In genomic region chr12:1444142-1444516, GRCh38 we compare ENCODE assay signal across 19 cellular contexts.
DNase-seq lines count a peak whose midpoint lies in the region; ATAC-seq and TF ChIP-seq lines count a peak whose summit lies in the region.
"Had no signal": no experiment of that assay in that cellular context is flagged by ENCODE, and none has a peak within 500 bp of the region (broad histone marks: within the 10 kb centered on the region; RNA-seq: fewer than 3 reads in every experiment).

No MANE protein-coding gene starts in this region.

- TF ChIP-seq CTCF in cardiac muscle cell (IDR thresholded peaks at IDR 0.05; ENCODE audit: low read depth, low read length) (no peak), heart left ventricle (IDR thresholded peaks at IDR 0.05) (no peak), osteocyte (IDR thresholded peaks at IDR 0.05) (no peak)

- DNase-seq in cardiac muscle cell (ENCODE audit: low read depth in 1 of 2, low spot score in 1 of 2): no peak
- no peak for DNase-seq in cardiac septum (ENCODE audit: low spot score)
- DNase-seq in heart left ventricle: no peak
- DNase-seq in osteocyte (ENCODE audit: extremely low spot score, unreplicated experiment): no peak
- DNase-seq in KG1 (lab: John Stamatoyannopoulos, UW): no peak
- DNase-seq in NAMALWA (ENCODE audit: low spot score): no peak
- DNase-seq: 8988T; activated CD8-positive, alpha-beta T cell treated with anti-CD3 and anti-CD28 coated beads, Interleukin-2, amount 10 ng/mL, durations not matched to agents 7 days and 5 days; activated T-cell treated with anti-CD3 and anti-CD28 coated beads, Interleukin-2, amount 50 U/mL, for 48 hours; NCI-H1105; NCI-H69; small intestine; stimulated activated CD4-positive, alpha-beta T cell treated with anti-CD3 and anti-CD28 coated beads, Interleukin-4, amount 100 ng/mL, for 1 hour; substantia nigra had no signal

- H3K9me3 Mint-ChIP-seq in osteocyte (ENCODE audit: unreplicated experiment): no peaks in the 10 kb centered on the region

- no peaks in the 10 kb centered on the region for H3K36me3 ChIP-seq in cardiac muscle cell
- H3K36me3 ChIP-seq in heart left ventricle: peaks cover 0 to 35% (median 23%) of the 10 kb centered on the region in 9 donors

- H3K27me3 Mint-ChIP-seq in osteocyte (ENCODE audit: unreplicated experiment): no peaks in the 10 kb centered on the region
- H3K27me3 Mint-ChIP-seq: activated naive CD8-positive, alpha-beta T cell had no signal

- peak overlapping the region; percentile 34 for H3K4me3 Mint-ChIP-seq in osteocyte (ENCODE audit: unreplicated experiment)
- H3K4me3 Mint-ChIP-seq: activated CD8-positive, alpha-beta T cell treated with anti-CD3 and anti-CD28 coated beads, Interleukin-2, amount 10 ng/mL, durations not matched to agents 7 days and 5 days; activated naive CD8-positive, alpha-beta T cell had no signal

- H3K36me3 Mint-ChIP-seq in osteocyte (ENCODE audit: unreplicated experiment): peaks cover 8% of the 10 kb centered on the region

- peak overlapping the region; percentile 91 for H3K27ac ChIP-seq in cardiac muscle cell
- peak overlapping the region in 7 of 12 donors; percentile 1 to 66 (median 38) for H3K27ac ChIP-seq in heart left ventricle
- H3K27ac ChIP-seq: BLaER1 treated with 17β-estradiol and CSF1 and Interleukin-3, amounts not matched to agents 10 nM and 100 nM had no signal

- ATAC-seq in heart left ventricle: peak in 2 of 4 donors; percentile 24 to 49
- ATAC-seq in GM18909 (IDR thresholded peaks at IDR 0.05; ENCODE audit: poor library complexity, unreplicated experiment): no peak
- no peak for ATAC-seq in GM19328 (IDR thresholded peaks at IDR 0.05; ENCODE audit: unreplicated experiment)
- ATAC-seq: activated CD8-positive, alpha-beta T cell treated with anti-CD3 and anti-CD28 coated beads, Interleukin-2, amount 10 ng/mL, durations not matched to agents 7 days and 5 days had no signal

- intact Hi-C loops in cardiac septum (cut with DNase I): no loop called here
- intact Hi-C loops in heart left ventricle (cut with DNase I): no loop called here

- WGBS in heart left ventricle, 4 donors: 67 to 72% (median 71%) methylated on average over 6 of the region's 6 CpGs

- TF ChIP-seq POLR2A in heart left ventricle (IDR thresholded peaks at IDR 0.05): no peak

- H3K4me3 ChIP-seq in cardiac muscle cell (no peak overlapping the region), heart left ventricle (peak overlapping the region in 7 of 12 donors; percentile 8 to 42 (median 25))
- H3K4me3 ChIP-seq: BLaER1 treated with 17β-estradiol and CSF1 and Interleukin-3, amounts not matched to agents 10 nM and 100 nM; SJCRH30 had no signal

- peaks cover 39% of the 10 kb centered on the region for H3K4me1 ChIP-seq in cardiac muscle cell (ENCODE audit: low read depth)
- peaks cover 0 to 12% (median 0%) of the 10 kb centered on the region in 12 donors for H3K4me1 ChIP-seq in heart left ventricle
- H3K4me1 ChIP-seq: BLaER1 treated with 17β-estradiol and CSF1 and Interleukin-3, amounts not matched to agents 10 nM and 100 nM had no signal

- H3K27me3 ChIP-seq in cardiac muscle cell (no peaks in the 10 kb centered on the region), heart left ventricle (no peaks in the 10 kb centered on the region)
- H3K27me3 ChIP-seq: BLaER1 treated with 17β-estradiol and CSF1 and Interleukin-3, amounts not matched to agents 10 nM and 100 nM; SJCRH30 had no signal

- H3K9me3 ChIP-seq in cardiac muscle cell (ENCODE audit: low read depth) (no peaks in the 10 kb centered on the region), heart left ventricle (no peaks in the 10 kb centered on the region)
- H3K9me3 ChIP-seq: SJCRH30 had no signal

- H3K4me1 Mint-ChIP-seq in osteocyte (ENCODE audit: unreplicated experiment): peaks cover 19% of the 10 kb centered on the region

- H3K27ac Mint-ChIP-seq in osteocyte (ENCODE audit: unreplicated experiment): peak overlapping the region; percentile 87
- H3K27ac Mint-ChIP-seq: activated CD8-positive, alpha-beta T cell treated with anti-CD3 and anti-CD28 coated beads, Interleukin-2, amount 10 ng/mL, durations not matched to agents 7 days and 5 days; activated naive CD8-positive, alpha-beta T cell had no signal
